In the genomic region with DNA sequence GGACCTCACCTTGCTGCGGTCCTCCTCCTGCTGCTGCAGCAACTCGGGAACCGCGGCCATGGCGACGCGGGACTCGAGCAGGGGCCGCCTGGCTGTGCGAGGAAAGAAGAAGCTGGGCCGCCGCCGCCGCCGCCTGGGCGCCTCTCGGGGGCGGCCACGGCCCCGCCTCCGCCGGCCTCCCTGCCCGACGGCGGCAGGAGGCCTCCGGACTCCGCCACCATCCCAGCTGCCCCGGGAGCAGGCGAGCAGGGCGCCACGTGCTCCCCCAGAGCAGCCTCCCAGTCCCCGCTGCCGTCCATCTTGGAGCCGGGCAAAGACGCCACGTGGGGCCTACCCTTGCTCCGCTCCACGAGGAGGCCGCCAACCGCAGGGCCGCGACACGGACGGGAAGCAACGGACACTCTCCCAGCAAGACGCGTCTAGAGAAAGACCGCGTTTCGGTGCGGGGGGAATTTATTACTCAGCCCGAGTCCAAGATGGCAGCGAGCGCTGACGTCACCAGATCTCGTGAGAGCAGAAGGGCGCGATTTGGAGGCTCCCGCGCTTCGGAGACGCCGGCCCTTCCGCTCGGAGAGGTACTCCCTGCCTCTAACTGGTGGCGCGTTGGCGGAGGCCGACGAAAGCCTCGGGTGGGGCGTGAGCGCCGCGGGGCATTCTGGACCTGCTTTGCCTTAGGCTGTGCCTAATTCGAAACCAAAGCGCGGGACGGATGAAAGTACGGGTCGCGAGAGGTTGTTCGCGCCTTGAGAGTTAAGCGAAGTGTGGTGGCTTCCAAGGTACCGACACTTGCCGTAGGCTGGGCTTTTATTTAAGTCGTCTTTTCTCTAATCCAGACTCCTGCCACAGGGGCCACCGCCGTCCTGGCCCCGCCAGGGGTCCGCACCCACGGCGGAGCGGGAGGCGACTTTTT, we compare ENCODE assay signal across 1 cellular context.
TF ChIP-seq lines count a peak whose summit lies in the region.

A gene with protein sequence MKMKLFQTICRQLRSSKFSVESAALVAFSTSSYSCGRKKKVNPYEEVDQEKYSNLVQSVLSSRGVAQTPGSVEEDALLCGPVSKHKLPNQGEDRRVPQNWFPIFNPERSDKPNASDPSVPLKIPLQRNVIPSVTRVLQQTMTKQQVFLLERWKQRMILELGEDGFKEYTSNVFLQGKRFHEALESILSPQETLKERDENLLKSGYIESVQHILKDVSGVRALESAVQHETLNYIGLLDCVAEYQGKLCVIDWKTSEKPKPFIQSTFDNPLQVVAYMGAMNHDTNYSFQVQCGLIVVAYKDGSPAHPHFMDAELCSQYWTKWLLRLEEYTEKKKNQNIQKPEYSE (plus strand): TSS at position 653 of the 910 bp plus-strand sequence. CDS start 842 bp downstream, outside the sequence.
A gene (minus strand): TSS at position 429 of the 910 bp plus-strand sequence. CDS start 369 bp downstream, at position 60.

TF ChIP-seq in HepG2, 621 proteins besides CTCF, POLR2A, EP300 and RAD21 (continued from another document and continues in another):
- TF ChIP-seq ZNF703 (CRISPR knock-in tag; IDR thresholded peaks at IDR 0.05; ENCODE audit: borderline replicate concordance): peak; percentile 97; the same call in 1 of the 2 replicates
- TF ChIP-seq, protein P1, sequence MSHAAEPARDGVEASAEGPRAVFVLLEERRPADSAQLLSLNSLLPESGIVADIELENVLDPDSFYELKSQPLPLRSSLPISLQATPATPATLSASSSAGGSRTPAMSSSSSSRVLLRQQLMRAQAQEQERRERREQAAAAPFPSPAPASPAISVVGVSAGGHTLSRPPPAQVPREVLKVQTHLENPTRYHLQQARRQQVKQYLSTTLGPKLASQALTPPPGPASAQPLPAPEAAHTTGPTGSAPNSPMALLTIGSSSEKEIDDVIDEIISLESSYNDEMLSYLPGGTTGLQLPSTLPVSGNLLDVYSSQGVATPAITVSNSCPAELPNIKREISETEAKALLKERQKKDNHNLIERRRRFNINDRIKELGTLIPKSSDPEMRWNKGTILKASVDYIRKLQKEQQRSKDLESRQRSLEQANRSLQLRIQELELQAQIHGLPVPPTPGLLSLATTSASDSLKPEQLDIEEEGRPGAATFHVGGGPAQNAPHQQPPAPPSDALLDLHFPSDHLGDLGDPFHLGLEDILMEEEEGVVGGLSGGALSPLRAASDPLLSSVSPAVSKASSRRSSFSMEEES (CRISPR knock-in tag; IDR thresholded peaks at IDR 0.05): peak; percentile 60; the same call in 1 of the 2 replicates
- peak; percentile 14 to 45; a peak in 2 of 4 replicates for TF ChIP-seq NR2F1 (CRISPR knock-in tag; IDR thresholded peaks at IDR 0.05)
- TF ChIP-seq CAMTA2 (CRISPR knock-in tag; IDR thresholded peaks at IDR 0.05; ENCODE audit: borderline replicate concordance): peak; percentile 78; the same call in 1 of the 2 replicates
- no peak for TF ChIP-seq ZNF577 (CRISPR knock-in tag; IDR thresholded peaks at IDR 0.05; ENCODE audit: borderline replicate concordance, low read depth)
- TF ChIP-seq, protein P2, sequence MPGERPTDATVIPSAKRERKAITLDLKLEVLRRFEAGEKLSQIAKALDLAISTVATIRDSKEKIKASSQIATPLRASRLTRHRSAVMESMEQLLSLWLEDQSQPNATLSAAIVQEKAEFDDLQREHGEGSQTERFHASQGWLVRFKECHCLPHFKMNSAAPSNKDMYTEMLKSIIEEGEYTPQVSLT (CRISPR knock-in tag; IDR thresholded peaks at IDR 0.05; ENCODE audit: borderline replicate concordance, low read depth): peak; percentile 95; the same call in 1 of the 2 replicates
- TF ChIP-seq SMC3 (IDR thresholded peaks at IDR 0.05; ENCODE audit: low read length): no peak
- no peak; the same call in 1 of the 2 replicates for TF ChIP-seq PAX8 (CRISPR knock-in tag; IDR thresholded peaks at IDR 0.05; ENCODE audit: borderline replicate concordance)
- TF ChIP-seq MLLT10 (CRISPR knock-in tag; IDR thresholded peaks at IDR 0.05): peak; percentile 72
- peak; percentile 98; the same call in 1 of the 2 replicates for TF ChIP-seq ZNF839 (CRISPR knock-in tag; IDR thresholded peaks at IDR 0.05; ENCODE audit: borderline replicate concordance)
- peak; percentile 87; the same call in 1 of the 2 replicates for TF ChIP-seq ZFP1 (CRISPR knock-in tag; IDR thresholded peaks at IDR 0.05)
- TF ChIP-seq ZNF652 (CRISPR knock-in tag; IDR thresholded peaks at IDR 0.05; ENCODE audit: borderline replicate concordance, low read depth): peak; percentile 15; the same call in 1 of the 2 replicates
- TF ChIP-seq CENPT (CRISPR knock-in tag; IDR thresholded peaks at IDR 0.05; ENCODE audit: low read depth): peak; percentile 91; the same call in 1 of the 2 replicates
- 0 out of 2 replicates have a peak, but pooled peaks have one; percentile 24 for TF ChIP-seq SNAI1 (CRISPR knock-in tag; IDR thresholded peaks at IDR 0.05; ENCODE audit: borderline replicate concordance)
- TF ChIP-seq FOXP1 (IDR thresholded peaks at IDR 0.05): no peak
- TF ChIP-seq FOXP1 (CRISPR knock-in tag; IDR thresholded peaks at IDR 0.05): peak; percentile 54; the same call in 1 of the 2 replicates
- no peak; the same call in 1 of the 2 replicates for TF ChIP-seq ZNF354B (CRISPR knock-in tag; IDR thresholded peaks at IDR 0.05)
- peak; percentile 86 for TF ChIP-seq ZNF768 (CRISPR knock-in tag; IDR thresholded peaks at IDR 0.05)
- TF ChIP-seq ZNF746 (CRISPR knock-in tag; IDR thresholded peaks at IDR 0.05): peak; percentile 86
- peak; percentile 96 for TF ChIP-seq ZNF552 (CRISPR knock-in tag; IDR thresholded peaks at IDR 0.05; ENCODE audit: borderline replicate concordance)
- TF ChIP-seq SKI (IDR thresholded peaks at IDR 0.05; ENCODE audit: partially characterized antibody): peak; percentile 59
- TF ChIP-seq, protein P3, sequence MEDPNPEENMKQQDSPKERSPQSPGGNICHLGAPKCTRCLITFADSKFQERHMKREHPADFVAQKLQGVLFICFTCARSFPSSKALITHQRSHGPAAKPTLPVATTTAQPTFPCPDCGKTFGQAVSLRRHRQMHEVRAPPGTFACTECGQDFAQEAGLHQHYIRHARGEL (CRISPR knock-in tag; IDR thresholded peaks at IDR 0.05): 0 out of 2 replicates have a peak, but pooled peaks have one; percentile 84
- peak; percentile 85 for TF ChIP-seq XRCC5 (optimal IDR thresholded peaks at IDR 0.05; ENCODE audit: low read length)
- TF ChIP-seq KLF6 (CRISPR knock-in tag; IDR thresholded peaks at IDR 0.05): peak; percentile 98
- TF ChIP-seq ZSCAN25 (CRISPR knock-in tag; IDR thresholded peaks at IDR 0.05): peak; percentile 75; the same call in 1 of the 2 replicates
- no peak for TF ChIP-seq CEBPB (IDR thresholded peaks at IDR 0.05; ENCODE audit: borderline replicate concordance, low read depth, low read length)
- no peak; the same call in 1 of the 2 replicates for TF ChIP-seq FOXK2 (IDR thresholded peaks at IDR 0.05)
- TF ChIP-seq, protein P4, sequence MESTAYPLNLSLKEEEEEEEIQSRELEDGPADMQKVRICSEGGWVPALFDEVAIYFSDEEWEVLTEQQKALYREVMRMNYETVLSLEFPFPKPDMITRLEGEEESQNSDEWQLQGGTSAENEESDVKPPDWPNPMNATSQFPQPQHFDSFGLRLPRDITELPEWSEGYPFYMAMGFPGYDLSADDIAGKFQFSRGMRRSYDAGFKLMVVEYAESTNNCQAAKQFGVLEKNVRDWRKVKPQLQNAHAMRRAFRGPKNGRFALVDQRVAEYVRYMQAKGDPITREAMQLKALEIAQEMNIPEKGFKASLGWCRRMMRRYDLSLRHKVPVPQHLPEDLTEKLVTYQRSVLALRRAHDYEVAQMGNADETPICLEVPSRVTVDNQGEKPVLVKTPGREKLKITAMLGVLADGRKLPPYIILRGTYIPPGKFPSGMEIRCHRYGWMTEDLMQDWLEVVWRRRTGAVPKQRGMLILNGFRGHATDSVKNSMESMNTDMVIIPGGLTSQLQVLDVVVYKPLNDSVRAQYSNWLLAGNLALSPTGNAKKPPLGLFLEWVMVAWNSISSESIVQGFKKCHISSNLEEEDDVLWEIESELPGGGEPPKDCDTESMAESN (CRISPR knock-in tag; conservative IDR thresholded peaks at IDR 0.05): peak; percentile 98
- TF ChIP-seq AKAP8 (CRISPR knock-in tag; IDR thresholded peaks at IDR 0.05): peak; percentile 84
- TF ChIP-seq JARID2 (CRISPR knock-in tag; IDR thresholded peaks at IDR 0.05; ENCODE audit: insufficient replicate concordance): peak; percentile 97
- TF ChIP-seq SYNCRIP (IDR thresholded peaks at IDR 0.05; ENCODE audit: insufficient read depth, low read depth, low read length): no peak
- no peak for TF ChIP-seq ZBTB8A (CRISPR knock-in tag; IDR thresholded peaks at IDR 0.05; ENCODE audit: borderline replicate concordance, low read depth)
- TF ChIP-seq, protein P5, sequence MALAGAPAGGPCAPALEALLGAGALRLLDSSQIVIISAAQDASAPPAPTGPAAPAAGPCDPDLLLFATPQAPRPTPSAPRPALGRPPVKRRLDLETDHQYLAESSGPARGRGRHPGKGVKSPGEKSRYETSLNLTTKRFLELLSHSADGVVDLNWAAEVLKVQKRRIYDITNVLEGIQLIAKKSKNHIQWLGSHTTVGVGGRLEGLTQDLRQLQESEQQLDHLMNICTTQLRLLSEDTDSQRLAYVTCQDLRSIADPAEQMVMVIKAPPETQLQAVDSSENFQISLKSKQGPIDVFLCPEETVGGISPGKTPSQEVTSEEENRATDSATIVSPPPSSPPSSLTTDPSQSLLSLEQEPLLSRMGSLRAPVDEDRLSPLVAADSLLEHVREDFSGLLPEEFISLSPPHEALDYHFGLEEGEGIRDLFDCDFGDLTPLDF (CRISPR knock-in tag; IDR thresholded peaks at IDR 0.05): peak; percentile 100
- peak; percentile 99 for TF ChIP-seq POLR2AphosphoS5 (IDR thresholded peaks at IDR 0.05; ENCODE audit: low read depth, low read length)
- peak; percentile 94 for TF ChIP-seq ZBTB42 (CRISPR knock-in tag; IDR thresholded peaks at IDR 0.05)
- TF ChIP-seq ZNF816 (CRISPR knock-in tag; IDR thresholded peaks at IDR 0.05; ENCODE audit: borderline replicate concordance): peak; percentile 23; the same call in 1 of the 2 replicates
- TF ChIP-seq MBD4 (IDR thresholded peaks at IDR 0.05; ENCODE audit: borderline replicate concordance, low read length): no peak
- TF ChIP-seq ZNF749 (CRISPR knock-in tag; IDR thresholded peaks at IDR 0.05; ENCODE audit: borderline replicate concordance): peak; percentile 99
- peak; percentile 77 for TF ChIP-seq GATA4 (IDR thresholded peaks at IDR 0.05; ENCODE audit: borderline replicate concordance, low read depth)
- TF ChIP-seq IRF2 (CRISPR knock-in tag; IDR thresholded peaks at IDR 0.05): peak; percentile 97; the same call in 1 of the 2 replicates
- TF ChIP-seq, protein P6, sequence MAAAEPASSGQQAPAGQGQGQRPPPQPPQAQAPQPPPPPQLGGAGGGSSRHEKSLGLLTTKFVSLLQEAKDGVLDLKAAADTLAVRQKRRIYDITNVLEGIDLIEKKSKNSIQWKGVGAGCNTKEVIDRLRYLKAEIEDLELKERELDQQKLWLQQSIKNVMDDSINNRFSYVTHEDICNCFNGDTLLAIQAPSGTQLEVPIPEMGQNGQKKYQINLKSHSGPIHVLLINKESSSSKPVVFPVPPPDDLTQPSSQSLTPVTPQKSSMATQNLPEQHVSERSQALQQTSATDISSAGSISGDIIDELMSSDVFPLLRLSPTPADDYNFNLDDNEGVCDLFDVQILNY (CRISPR knock-in tag; conservative IDR thresholded peaks at IDR 0.05): peak; percentile 98
- TF ChIP-seq ZNF17 (CRISPR knock-in tag; IDR thresholded peaks at IDR 0.05): 0 out of 2 replicates have a peak, but pooled peaks have one; percentile 57
- TF ChIP-seq MEIS2 (CRISPR knock-in tag; IDR thresholded peaks at IDR 0.05): peak; percentile 84; the same call in 1 of the 2 replicates
- TF ChIP-seq SOX5 (CRISPR knock-in tag; IDR thresholded peaks at IDR 0.05; ENCODE audit: borderline replicate concordance): peak; percentile 78
- peak; percentile 100 for TF ChIP-seq ARNT2 (CRISPR knock-in tag; IDR thresholded peaks at IDR 0.05; ENCODE audit: low read depth)
- peak; percentile 36; the same call in 1 of the 2 replicates for TF ChIP-seq NAIF1 (CRISPR knock-in tag; IDR thresholded peaks at IDR 0.05; ENCODE audit: borderline replicate concordance)
- TF ChIP-seq ZNF558 (CRISPR knock-in tag; IDR thresholded peaks at IDR 0.05; ENCODE audit: borderline replicate concordance): peak; percentile 99; the same call in 1 of the 2 replicates
- TF ChIP-seq SALL1 (CRISPR knock-in tag; IDR thresholded peaks at IDR 0.05): peak; percentile 94
- TF ChIP-seq U2AF2 (IDR thresholded peaks at IDR 0.05; ENCODE audit: low read depth, low read length): 0 out of 2 replicates have a peak, but pooled peaks have one; percentile 76
- peak; percentile 93 for TF ChIP-seq NFKBIZ (CRISPR knock-in tag; IDR thresholded peaks at IDR 0.05)
- no peak for TF ChIP-seq RFX1 (IDR thresholded peaks at IDR 0.05)
- TF ChIP-seq NR2F6 (IDR thresholded peaks at IDR 0.05): no peak
- TF ChIP-seq NR2F6 (CRISPR knock-in tag; IDR thresholded peaks at IDR 0.05): peak; percentile 67; the same call in 1 of the 2 replicates
- TF ChIP-seq, protein P7, sequence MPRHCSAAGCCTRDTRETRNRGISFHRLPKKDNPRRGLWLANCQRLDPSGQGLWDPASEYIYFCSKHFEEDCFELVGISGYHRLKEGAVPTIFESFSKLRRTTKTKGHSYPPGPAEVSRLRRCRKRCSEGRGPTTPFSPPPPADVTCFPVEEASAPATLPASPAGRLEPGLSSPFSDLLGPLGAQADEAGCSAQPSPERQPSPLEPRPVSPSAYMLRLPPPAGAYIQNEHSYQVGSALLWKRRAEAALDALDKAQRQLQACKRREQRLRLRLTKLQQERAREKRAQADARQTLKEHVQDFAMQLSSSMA (CRISPR knock-in tag; IDR thresholded peaks at IDR 0.05): peak; percentile 92
- peak; percentile 100 for TF ChIP-seq RBFOX2 (IDR thresholded peaks at IDR 0.05; ENCODE audit: low read depth, low read length)
- peak; percentile 99; the same call in 1 of the 2 replicates for TF ChIP-seq NFKB2 (CRISPR knock-in tag; IDR thresholded peaks at IDR 0.05; ENCODE audit: borderline replicate concordance)
- TF ChIP-seq ZNF44 (CRISPR knock-in tag; IDR thresholded peaks at IDR 0.05): 0 out of 2 replicates have a peak, but pooled peaks have one; percentile 70
- TF ChIP-seq, protein P8, sequence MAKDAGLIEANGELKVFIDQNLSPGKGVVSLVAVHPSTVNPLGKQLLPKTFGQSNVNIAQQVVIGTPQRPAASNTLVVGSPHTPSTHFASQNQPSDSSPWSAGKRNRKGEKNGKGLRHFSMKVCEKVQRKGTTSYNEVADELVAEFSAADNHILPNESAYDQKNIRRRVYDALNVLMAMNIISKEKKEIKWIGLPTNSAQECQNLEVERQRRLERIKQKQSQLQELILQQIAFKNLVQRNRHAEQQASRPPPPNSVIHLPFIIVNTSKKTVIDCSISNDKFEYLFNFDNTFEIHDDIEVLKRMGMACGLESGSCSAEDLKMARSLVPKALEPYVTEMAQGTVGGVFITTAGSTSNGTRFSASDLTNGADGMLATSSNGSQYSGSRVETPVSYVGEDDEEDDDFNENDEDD (CRISPR knock-in tag; IDR thresholded peaks at IDR 0.05; ENCODE audit: borderline replicate concordance): peak; percentile 100
- TF ChIP-seq ARNTL (CRISPR knock-in tag; IDR thresholded peaks at IDR 0.05): peak; percentile 78; the same call in 1 of the 2 replicates
- peak; percentile 26; the same call in 1 of the 2 replicates for TF ChIP-seq MEIS1 (CRISPR knock-in tag; IDR thresholded peaks at IDR 0.05; ENCODE audit: borderline replicate concordance)
- TF ChIP-seq RNF2 (conservative IDR thresholded peaks at IDR 0.05; ENCODE audit: low read depth): peak; percentile 98
- peak; percentile 92 for TF ChIP-seq KDM4B (CRISPR knock-in tag; IDR thresholded peaks at IDR 0.05)
- TF ChIP-seq NFE2L1 (CRISPR knock-in tag; IDR thresholded peaks at IDR 0.05; ENCODE audit: borderline replicate concordance): no peak; the same call in 1 of the 2 replicates
